ENCODE assay signal across 1 cellular context in the genomic region with DNA sequence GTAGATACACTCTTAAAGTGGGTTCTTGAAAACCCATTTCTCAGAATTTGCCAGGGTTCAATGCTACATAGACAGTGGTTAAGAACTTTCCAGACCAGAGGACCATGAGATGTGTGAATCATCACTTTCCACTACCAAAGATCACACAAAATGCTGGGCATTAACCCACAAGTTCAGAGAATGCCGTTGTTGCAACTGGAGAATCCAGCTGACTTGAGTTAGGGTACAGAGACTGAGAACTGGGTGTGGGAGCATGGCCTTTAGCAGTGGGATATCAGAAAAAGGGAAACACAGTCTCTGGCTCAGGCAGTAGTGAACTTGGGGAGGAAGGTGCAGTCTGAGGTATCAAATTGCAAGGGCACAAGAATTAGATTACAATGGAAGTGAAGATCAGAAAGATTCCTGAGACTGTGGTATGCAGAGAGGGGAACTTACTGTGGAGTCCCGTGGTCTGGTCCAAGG.
TF ChIP-seq lines count a peak whose summit lies in the region.

No MANE protein-coding gene starts in this region.

TF ChIP-seq in HCT116, 20 proteins besides CTCF, POLR2A, EP300 and RAD21 (continued from another document):
- TF ChIP-seq MAX (IDR thresholded peaks at IDR 0.05): no peak
- TF ChIP-seq, protein P1, sequence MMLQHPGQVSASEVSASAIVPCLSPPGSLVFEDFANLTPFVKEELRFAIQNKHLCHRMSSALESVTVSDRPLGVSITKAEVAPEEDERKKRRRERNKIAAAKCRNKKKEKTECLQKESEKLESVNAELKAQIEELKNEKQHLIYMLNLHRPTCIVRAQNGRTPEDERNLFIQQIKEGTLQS (IDR thresholded peaks at IDR 0.05): no peak
- no peak for TF ChIP-seq POLR2AphosphoS5 (IDR thresholded peaks at IDR 0.05; ENCODE audit: low read depth, low read length)
- no peak for TF ChIP-seq CBX3 (IDR thresholded peaks at IDR 0.05; ENCODE audit: low read depth)
- TF ChIP-seq SRF (IDR thresholded peaks at IDR 0.05; ENCODE audit: low read depth): no peak
